Comparison of ENCODE assay signal across 12 cellular contexts in the genomic region with DNA sequence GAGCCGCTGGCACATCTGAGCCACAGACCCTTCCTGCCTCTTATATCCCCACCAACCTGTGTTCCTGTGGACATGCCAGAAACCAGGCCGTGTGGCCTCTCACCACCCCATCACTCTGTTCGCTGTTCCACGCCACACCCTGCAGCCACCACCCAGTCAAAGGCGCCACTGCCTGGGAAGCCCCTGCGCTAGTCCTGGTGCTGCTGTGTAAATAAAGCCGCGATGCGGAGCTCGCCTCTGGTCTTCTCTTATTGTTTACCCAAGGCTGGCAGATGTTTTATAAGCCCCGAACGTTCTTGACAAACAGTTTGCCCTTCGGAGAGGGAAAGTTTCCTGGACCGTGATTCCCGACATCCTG.
DNase-seq lines count a peak whose midpoint lies in the region; ATAC-seq, FAIRE-seq and TF ChIP-seq lines count a peak whose summit lies in the region.
"Had no signal": no experiment of that assay in that cellular context is flagged by ENCODE, and none has a peak within 500 bp of the region (broad histone marks: within the 10 kb centered on the region; RNA-seq: fewer than 3 reads in every experiment).

No MANE protein-coding gene starts in this region.

- H3K9ac ChIP-seq in SU-DHL-6 (ENCODE audit: low read length) (peak overlapping the region; percentile 21; the same call in 1 of the 2 replicates), HepG2 (ENCODE audit: insufficient read depth, low read depth, low read length) (no peak overlapping the region)

- POLR2A ChIA-PET in HepG2 (lab: Yijun Ruan, JAX): interaction anchor here (0.8 to 1.5 kb wide), 3 partner anchors 43 to 104 kb away, joined by 3 to 6 read pairs (median 4); a partner anchor contains a TSS

- no peaks in the 10 kb centered on the region for H3K9me3 ChIP-seq in SU-DHL-6 (ENCODE audit: insufficient read depth, low read length)
- H3K9me3 ChIP-seq in HepG2 (ENCODE audit: low read length): no peaks in the 10 kb centered on the region
- H3K9me3 ChIP-seq in thoracic aorta: no peaks in the 10 kb centered on the region

- no peaks in the 10 kb centered on the region for H3K9me2 ChIP-seq in SU-DHL-6 (replicated peaks; ENCODE audit: insufficient read depth, low read length)

- TF ChIP-seq RAD21 in HepG2 (CRISPR knock-in tag; IDR thresholded peaks at IDR 0.05): no peak

- H4K20me1 ChIP-seq in SU-DHL-6 (ENCODE audit: low read depth, low read length): no peaks in the 10 kb centered on the region
- peaks cover 3% of the 10 kb centered on the region; the same call in 1 of the 2 replicates for H4K20me1 ChIP-seq in HepG2 (ENCODE audit: insufficient read depth, low read length)

- no peak for FAIRE-seq in HepG2 (lab: Jason Lieb, UNC)

- H3K4me2 ChIP-seq in SU-DHL-6 (ENCODE audit: low read depth, low read length, poor library complexity, severe bottlenecking) (peak overlapping the region; percentile 17), HepG2 (ENCODE audit: low read depth, low read length) (peak overlapping the region; percentile 90)

- no TSS peak for BruUV-seq in HepG2 (replicated peaks; lab: Mats Ljungman, UMichigan)

- H3K4me1 ChIP-seq in HepG2 (ENCODE audit: insufficient read depth, low read length) (peaks cover 36% of the 10 kb centered on the region), thoracic aorta (ENCODE audit: control insufficient read depth in 1 of 2, low read depth in 2 of 2) (peaks cover 0 to 11% of the 10 kb centered on the region in 2 donors)

- TF ChIP-seq POLR2A in HepG2 (IDR thresholded peaks at IDR 0.05; ENCODE audit: insufficient read depth in 1 of 2, low read depth in 2 of 2, low read length in 2 of 2): no peak

- peak; percentile 68 for ATAC-seq in HepG2
- ATAC-seq in thoracic aorta (ENCODE audit: insufficient number of reproducible peaks, low FRiP score, low read depth): no peak
- no peak for ATAC-seq in GM21717 (IDR thresholded peaks at IDR 0.05; ENCODE audit: unreplicated experiment)
- ATAC-seq: activated CD4-positive, alpha-beta T cell treated with anti-CD3 and anti-CD28 coated beads for 36 hours; effector memory CD8-positive, alpha-beta T cell had no signal

- H3K4me3 ChIP-seq in SU-DHL-6 (ENCODE audit: insufficient read depth, low read length, poor library complexity, severe bottlenecking): no peak overlapping the region
- peak overlapping the region in 2 of 3 experiments; percentile 28 to 63; a peak in 4 of 6 replicates for H3K4me3 ChIP-seq in HepG2 (replicated peaks in 1 of 3; ENCODE audit: insufficient read depth in 1 of 3, low read depth in 2 of 3, low read length in 3 of 3)
- peak overlapping the region; percentile 55 for H3K4me3 ChIP-seq in thoracic aorta

- DNase-seq in NCI-H1417 (lab: John Stamatoyannopoulos, UW) (peak; percentile 43 to 80 (median 65)), NCI-H1417 treated with DMSO at 0.1 percent for 48 hours (lab: John Stamatoyannopoulos, UW) (no peak), HepG2 (ENCODE audit: low spot score) (peak; percentile 46), thoracic aorta (ENCODE audit: low spot score) (no peak), COLO829 (ENCODE audit: low spot score) (no peak), DMS 273 treated with DMSO at 0.1 percent for 48 hours (lab: John Stamatoyannopoulos, UW) (no peak)
- DNase-seq: activated CD4-positive, alpha-beta T cell treated with anti-CD3 and anti-CD28 coated beads for 36 hours; activated naive CD4-positive, alpha-beta T cell treated with anti-CD3 and anti-CD28 coated beads, Interleukin-2, amount 10 ng/mL, durations not matched to agents 7 days and 5 days; effector memory CD8-positive, alpha-beta T cell; GF-D8 had no signal

- H3K79me2 ChIP-seq in SU-DHL-6 (ENCODE audit: insufficient read depth, low read length) (no peaks in the 10 kb centered on the region), HepG2 (ENCODE audit: insufficient read depth, low read length) (no peaks in the 10 kb centered on the region)

- CTCF ChIA-PET in HepG2 (lab: Yijun Ruan, JAX; ENCODE audit: low intra/inter-chr PET ratio, low total read pairs): no interaction called here

- TF ChIP-seq EP300 in HepG2 (IDR thresholded peaks at IDR 0.05; ENCODE audit: low read depth in 2 of 2, low read length in 2 of 2): no peak
- no peak for TF ChIP-seq EP300 in HepG2 (CRISPR knock-in tag; IDR thresholded peaks at IDR 0.05; ENCODE audit: borderline replicate concordance)

- H3K36me3 ChIP-seq in SU-DHL-6 (ENCODE audit: low read length) (no peaks in the 10 kb centered on the region), HepG2 (replicated peaks in 1 of 2; ENCODE audit: control insufficient read depth in 1 of 2, insufficient read depth in 2 of 2, low read length in 2 of 2) (no peaks in the 10 kb centered on the region), thoracic aorta (no peaks in the 10 kb centered on the region)

- in situ Hi-C loops in HepG2 (cut with HindIII; ENCODE audit: extremely low pct_ligation_motif_present, low pct_unique_long_range_greater_than_20kb): no loop called here

- intact Hi-C loops in HepG2 (cut with micrococcal nuclease; ENCODE audit: unreplicated experiment): no loop called here

- H2AFZ ChIP-seq in SU-DHL-6 (ENCODE audit: low read depth, low read length, severe bottlenecking): no peak overlapping the region
- H2AFZ ChIP-seq in HepG2 (ENCODE audit: low read length): no peak overlapping the region

- no peaks in the 10 kb centered on the region for H3K27me3 ChIP-seq in SU-DHL-6 (ENCODE audit: low read length)
- H3K27me3 ChIP-seq in HepG2 (ENCODE audit: control insufficient read depth in 1 of 2, insufficient read depth in 2 of 2, low read length in 2 of 2): peaks cover 0 to 3% of the 10 kb centered on the region in 2 experiments; a peak in 1 of 5 replicates
- no peaks in the 10 kb centered on the region for H3K27me3 ChIP-seq in thoracic aorta (replicated peaks; ENCODE audit: insufficient read depth)

- WGBS in HepG2 (ENCODE audit: low lambda C conversion rate): 4% methylated on average over 10 of the region's 15 CpGs

- no peaks in the 10 kb centered on the region for H3F3A ChIP-seq in SU-DHL-6 (ENCODE audit: insufficient read depth)

- TF ChIP-seq CTCF in SU-DHL-6 (IDR thresholded peaks at IDR 0.05; ENCODE audit: insufficient read depth, low read length, poor library complexity, severe bottlenecking): no peak
- TF ChIP-seq CTCF in HepG2 (CRISPR knock-in tag; IDR thresholded peaks at IDR 0.05): no peak
- no peak for TF ChIP-seq CTCF in thoracic aorta (IDR thresholded peaks at IDR 0.05)

- H3K27ac ChIP-seq in SU-DHL-6 (ENCODE audit: low read depth, low read length): no peak overlapping the region
- H3K27ac ChIP-seq in HepG2 (ENCODE audit: extremely low read length, insufficient read depth, low read length): no peak overlapping the region
- no peak overlapping the region for H3K27ac ChIP-seq in thoracic aorta

TF ChIP-seq in HepG2, 621 proteins besides CTCF, POLR2A, EP300 and RAD21 (continues in another document):
- TF ChIP-seq NCOA5 (CRISPR knock-in tag; IDR thresholded peaks at IDR 0.05): no peak
- TF ChIP-seq NFE2L1 (CRISPR knock-in tag; IDR thresholded peaks at IDR 0.05; ENCODE audit: borderline replicate concordance): 0 out of 2 replicates have a peak, but pooled peaks have one; percentile 23
- TF ChIP-seq HDAC1 (CRISPR knock-in tag; IDR thresholded peaks at IDR 0.05): 0 out of 2 replicates have a peak, but pooled peaks have one; percentile 18
- TF ChIP-seq SP4 (CRISPR knock-in tag; IDR thresholded peaks at IDR 0.05): no peak
- peak; percentile 49; the same call in 1 of the 2 replicates for TF ChIP-seq ZNF225 (CRISPR knock-in tag; IDR thresholded peaks at IDR 0.05)
- TF ChIP-seq RFXANK (CRISPR knock-in tag; IDR thresholded peaks at IDR 0.05): no peak
- no peak for TF ChIP-seq ZNF773 (CRISPR knock-in tag; IDR thresholded peaks at IDR 0.05; ENCODE audit: borderline replicate concordance)
- TF ChIP-seq, protein P1, sequence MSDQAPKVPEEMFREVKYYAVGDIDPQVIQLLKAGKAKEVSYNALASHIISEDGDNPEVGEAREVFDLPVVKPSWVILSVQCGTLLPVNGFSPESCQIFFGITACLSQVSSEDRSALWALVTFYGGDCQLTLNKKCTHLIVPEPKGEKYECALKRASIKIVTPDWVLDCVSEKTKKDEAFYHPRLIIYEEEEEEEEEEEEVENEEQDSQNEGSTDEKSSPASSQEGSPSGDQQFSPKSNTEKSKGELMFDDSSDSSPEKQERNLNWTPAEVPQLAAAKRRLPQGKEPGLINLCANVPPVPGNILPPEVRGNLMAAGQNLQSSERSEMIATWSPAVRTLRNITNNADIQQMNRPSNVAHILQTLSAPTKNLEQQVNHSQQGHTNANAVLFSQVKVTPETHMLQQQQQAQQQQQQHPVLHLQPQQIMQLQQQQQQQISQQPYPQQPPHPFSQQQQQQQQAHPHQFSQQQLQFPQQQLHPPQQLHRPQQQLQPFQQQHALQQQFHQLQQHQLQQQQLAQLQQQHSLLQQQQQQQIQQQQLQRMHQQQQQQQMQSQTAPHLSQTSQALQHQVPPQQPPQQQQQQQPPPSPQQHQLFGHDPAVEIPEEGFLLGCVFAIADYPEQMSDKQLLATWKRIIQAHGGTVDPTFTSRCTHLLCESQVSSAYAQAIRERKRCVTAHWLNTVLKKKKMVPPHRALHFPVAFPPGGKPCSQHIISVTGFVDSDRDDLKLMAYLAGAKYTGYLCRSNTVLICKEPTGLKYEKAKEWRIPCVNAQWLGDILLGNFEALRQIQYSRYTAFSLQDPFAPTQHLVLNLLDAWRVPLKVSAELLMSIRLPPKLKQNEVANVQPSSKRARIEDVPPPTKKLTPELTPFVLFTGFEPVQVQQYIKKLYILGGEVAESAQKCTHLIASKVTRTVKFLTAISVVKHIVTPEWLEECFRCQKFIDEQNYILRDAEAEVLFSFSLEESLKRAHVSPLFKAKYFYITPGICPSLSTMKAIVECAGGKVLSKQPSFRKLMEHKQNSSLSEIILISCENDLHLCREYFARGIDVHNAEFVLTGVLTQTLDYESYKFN (CRISPR knock-in tag; conservative IDR thresholded peaks at IDR 0.05): no peak
- TF ChIP-seq FOXA1 (IDR thresholded peaks at IDR 0.05): no peak
- TF ChIP-seq FOXA1 (CRISPR knock-in tag; IDR thresholded peaks at IDR 0.05): peak; percentile 74
- no peak for TF ChIP-seq SP140L (CRISPR knock-in tag; IDR thresholded peaks at IDR 0.05; ENCODE audit: borderline replicate concordance)
- no peak for TF ChIP-seq JUN (CRISPR knock-in tag; IDR thresholded peaks at IDR 0.05)
- no peak for TF ChIP-seq ZMYM4 (CRISPR knock-in tag; IDR thresholded peaks at IDR 0.05)
- TF ChIP-seq HIVEP1 (CRISPR knock-in tag; IDR thresholded peaks at IDR 0.05): no peak
- TF ChIP-seq ZNF136 (CRISPR knock-in tag; IDR thresholded peaks at IDR 0.05; ENCODE audit: low read depth): no peak
- TF ChIP-seq FOXA3 (CRISPR knock-in tag; IDR thresholded peaks at IDR 0.05): peak; percentile 72
- TF ChIP-seq ARNTL (CRISPR knock-in tag; IDR thresholded peaks at IDR 0.05): no peak
- no peak for TF ChIP-seq PCBP2 (optimal IDR thresholded peaks at IDR 0.05; ENCODE audit: low read depth, low read length, poor library complexity, severe bottlenecking)

Comparison
In these comparisons a context has a peak if more than half of its experiments do, and no peak if none do; other contexts are left out.
1. DNase-seq: peak in NCI-H1417 (3 of 3) and HepG2 (single experiment); none in NCI-H1417 treated with DMSO at 0.1 percent for 48 hours (single experiment), thoracic aorta (single experiment), COLO829 (single experiment) and DMS 273 treated with DMSO at 0.1 percent for 48 hours (single experiment).